Comparison of ENCODE assay signal across 1 cellular context in genomic region chr13:32025730-32026129, GRCh38.
A peak's percentile ranks its signal among the peaks of the same experiment; 100 is the strongest.
TF ChIP-seq lines count a peak whose summit lies in the region.

No MANE protein-coding gene starts in this region.

TF ChIP-seq in H1, 55 proteins besides CTCF, POLR2A, EP300 and RAD21 (continued from another document):
- TF ChIP-seq SIN3A (conservative IDR thresholded peaks at IDR 0.05 in 1 of 2, IDR thresholded peaks at IDR 0.05 in 1 of 2; ENCODE audit: low read depth in 1 of 2, low read length in 2 of 2) (peak; percentile 92 to 94; a peak in 3 of 4 replicates), ASH2L (IDR thresholded peaks at IDR 0.05; ENCODE audit: low read length) (no peak), JUN (IDR thresholded peaks at IDR 0.05; ENCODE audit: low read depth, low read length) (no peak), ATF2 (IDR thresholded peaks at IDR 0.05; ENCODE audit: low read length) (no peak), HDAC2 (IDR thresholded peaks at IDR 0.05; ENCODE audit: borderline replicate concordance in 1 of 2, low read depth in 2 of 2, low read length in 2 of 2) (peak in 1 of 2 experiments; percentile 90; a peak in 2 of 4 replicates), TCF12 (IDR thresholded peaks at IDR 0.05; ENCODE audit: low read depth, low read length) (no peak), SP2 (IDR thresholded peaks at IDR 0.05; ENCODE audit: low read length) (no peak), TAF7 (optimal IDR thresholded peaks at IDR 0.05; ENCODE audit: borderline replicate concordance, low read depth, low read length) (no peak), PHF8 (conservative IDR thresholded peaks at IDR 0.05; ENCODE audit: low read depth, low read length) (no peak), KDM1A (IDR thresholded peaks at IDR 0.05; ENCODE audit: borderline replicate concordance, low read length) (no peak), POLR2AphosphoS5 (IDR thresholded peaks at IDR 0.05; ENCODE audit: low read depth, low read length) (no peak), SP1 (IDR thresholded peaks at IDR 0.05; ENCODE audit: low read depth, low read length) (no peak), USF2 (IDR thresholded peaks at IDR 0.05; ENCODE audit: low read length) (no peak), YY1 (IDR thresholded peaks at IDR 0.05; ENCODE audit: low read depth, low read length) (peak; percentile 55; the same call in 1 of the 2 replicates), MAFK (IDR thresholded peaks at IDR 0.05; ENCODE audit: low read depth, low read length) (no peak), CBX8 (IDR thresholded peaks at IDR 0.05; ENCODE audit: borderline replicate concordance, low read depth, low read length) (no peak), CHD1 (IDR thresholded peaks at IDR 0.05; ENCODE audit: low read depth, low read length) (no peak), RFX5 (IDR thresholded peaks at IDR 0.05; ENCODE audit: borderline replicate concordance, low read depth, low read length) (no peak), TEAD4 (IDR thresholded peaks at IDR 0.05; ENCODE audit: low read depth, low read length) (peak; percentile 89), SAP30 (IDR thresholded peaks at IDR 0.05; ENCODE audit: insufficient read depth, insufficient replicate concordance, low read length) (no peak), TBP (IDR thresholded peaks at IDR 0.05; ENCODE audit: low read depth, low read length) (no peak)
